1 cellular context compared by ENCODE assay signal in the genomic region with DNA sequence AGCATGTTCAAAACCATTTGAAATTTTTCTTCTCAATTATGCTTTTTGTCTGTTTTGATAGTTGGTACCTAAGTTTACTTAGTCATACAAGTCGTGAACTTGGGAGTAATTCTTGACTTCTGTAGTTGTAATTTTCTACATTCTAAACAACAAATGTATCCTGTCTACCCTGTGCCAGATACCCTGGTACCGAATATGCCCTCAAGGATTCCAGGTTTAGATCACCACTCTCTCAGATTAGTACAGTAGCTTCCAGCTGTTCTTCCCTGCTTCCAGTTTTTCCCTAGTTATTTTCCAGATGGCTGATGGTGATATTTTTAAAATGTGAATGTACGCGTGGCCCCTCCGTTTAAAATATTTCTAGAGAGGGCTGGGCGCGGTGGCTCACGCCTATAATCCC.
TF ChIP-seq lines count a peak whose summit lies in the region.

No MANE protein-coding gene starts in this region.

TF ChIP-seq in HepG2, 621 proteins besides CTCF, POLR2A, EP300 and RAD21:
- no peak for TF ChIP-seq FIP1L1 (IDR thresholded peaks at IDR 0.05; ENCODE audit: borderline replicate concordance, insufficient read depth, low read depth, low read length)
- TF ChIP-seq ASH2L (IDR thresholded peaks at IDR 0.05; ENCODE audit: insufficient read length, low read depth, low read length), result peak; percentile 57
- TF ChIP-seq SMC3 (IDR thresholded peaks at IDR 0.05; ENCODE audit: low read length), result no peak
- no peak for TF ChIP-seq HOXA3 (CRISPR knock-in tag; IDR thresholded peaks at IDR 0.05)
- TF ChIP-seq ZNF652 (CRISPR knock-in tag; IDR thresholded peaks at IDR 0.05; ENCODE audit: borderline replicate concordance, low read depth), result no peak
- TF ChIP-seq, protein P1, sequence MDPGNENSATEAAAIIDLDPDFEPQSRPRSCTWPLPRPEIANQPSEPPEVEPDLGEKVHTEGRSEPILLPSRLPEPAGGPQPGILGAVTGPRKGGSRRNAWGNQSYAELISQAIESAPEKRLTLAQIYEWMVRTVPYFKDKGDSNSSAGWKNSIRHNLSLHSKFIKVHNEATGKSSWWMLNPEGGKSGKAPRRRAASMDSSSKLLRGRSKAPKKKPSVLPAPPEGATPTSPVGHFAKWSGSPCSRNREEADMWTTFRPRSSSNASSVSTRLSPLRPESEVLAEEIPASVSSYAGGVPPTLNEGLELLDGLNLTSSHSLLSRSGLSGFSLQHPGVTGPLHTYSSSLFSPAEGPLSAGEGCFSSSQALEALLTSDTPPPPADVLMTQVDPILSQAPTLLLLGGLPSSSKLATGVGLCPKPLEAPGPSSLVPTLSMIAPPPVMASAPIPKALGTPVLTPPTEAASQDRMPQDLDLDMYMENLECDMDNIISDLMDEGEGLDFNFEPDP (CRISPR knock-in tag; conservative IDR thresholded peaks at IDR 0.05), result 0 out of 2 replicates have a peak, but pooled peaks have one; percentile 14
- peak; percentile 19 for TF ChIP-seq PHF5A (CRISPR knock-in tag; IDR thresholded peaks at IDR 0.05; ENCODE audit: low read depth, unreplicated experiment)
- TF ChIP-seq ZNF30 (CRISPR knock-in tag; IDR thresholded peaks at IDR 0.05), result no peak
- peak; percentile 37; the same call in 1 of the 2 replicates for TF ChIP-seq RBFOX2 (IDR thresholded peaks at IDR 0.05; ENCODE audit: low read depth, low read length)
